In the genomic region with DNA sequence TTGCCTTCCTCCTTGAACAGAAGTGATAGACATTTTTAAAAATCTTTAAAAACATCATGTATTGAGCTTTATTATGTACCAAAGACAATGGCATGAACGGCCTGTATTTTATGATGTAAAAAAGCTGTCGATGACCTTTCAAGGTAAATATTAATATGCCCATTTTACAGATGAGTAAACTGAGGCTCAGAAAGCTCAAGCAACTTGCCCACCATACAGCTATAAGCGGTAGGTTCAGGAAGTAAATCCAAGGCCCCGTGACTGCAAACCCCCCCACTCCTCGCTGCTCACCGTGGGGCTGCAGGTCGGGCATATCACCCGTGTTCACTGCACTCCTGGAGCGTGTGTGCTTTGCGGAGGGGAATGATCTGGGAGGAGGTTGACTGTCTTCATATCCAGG, we compare ENCODE assay signal across 21 cellular contexts. TPM values are rescaled to one million over a fixed set of nuclear protein-coding genes. Genes with fewer than 3 reads are reported as not detected.
DNase-seq lines count a peak whose midpoint lies in the region; ATAC-seq, FAIRE-seq and TF ChIP-seq lines count a peak whose summit lies in the region.
"Had no signal": no experiment of that assay in that cellular context is flagged by ENCODE, and none has a peak within 500 bp of the region (broad histone marks: within the 10 kb centered on the region; RNA-seq: fewer than 3 reads in every experiment).

No MANE protein-coding gene starts in this region.

- intact Hi-C loops in heart right ventricle (cut with DNase I), result loop anchor here in 1 of 10 donors (5.0 kb wide), 1 partner anchor 39 kb away; no protein-coding TSS in a partner anchor
- intact Hi-C loops in Right ventricle myocardium superior (cut with DNase I), result no loop called here
- intact Hi-C loops in K562 (cut with micrococcal nuclease), result no loop called here
- intact Hi-C loops in psoas muscle (cut with DNase I), result no loop called here

- H3K27ac ChIP-seq in heart right ventricle (peak overlapping the region in 8 of 10 donors; percentile 17 to 98 (median 92)), K562 (ENCODE audit: extremely low read depth, low read depth, low read length) (no peak overlapping the region), right atrium auricular region (peak overlapping the region; percentile 87 to 93), psoas muscle (peak overlapping the region; percentile 98)

- WGBS in heart right ventricle, 2 donors, result 74 to 78% methylated on average over 10 of the region's 10 CpGs
- WGBS in K562 (ENCODE audit: insufficient coverage, low coverage, missing lambda C conversion rate), result 68% methylated on average over 10 of the region's 10 CpGs
- WGBS in psoas muscle, 3 donors, result 78 to 88% (median 85%) methylated on average over 10 of the region's 10 CpGs

- no peaks in the 10 kb centered on the region for H3K9me1 ChIP-seq in K562 (ENCODE audit: control insufficient read depth, insufficient read depth, low read length)

- H3K4me3 ChIP-seq in heart right ventricle, result peak overlapping the region in 4 of 10 donors; percentile 3 to 79 (median 46)
- H3K4me3 ChIP-seq in K562, result no peak overlapping the region
- peak overlapping the region in 1 of 2 donors; percentile 60 for H3K4me3 ChIP-seq in right atrium auricular region
- no peak overlapping the region for H3K4me3 ChIP-seq in psoas muscle
- H3K4me3 ChIP-seq: GM23338 had no signal

- H3K36me3 ChIP-seq in heart right ventricle (peaks cover 0 to 35% (median 0%) of the 10 kb centered on the region in 9 donors), K562 (ENCODE audit: control insufficient read depth, insufficient read depth, low read length) (no peaks in the 10 kb centered on the region), right atrium auricular region (peaks cover 17% of the 10 kb centered on the region), psoas muscle (ENCODE audit: insufficient read depth in 1 of 2, low read depth in 1 of 2) (peaks cover 0 to 22% of the 10 kb centered on the region in 2 donors)

- ATAC-seq in heart right ventricle (no peak), Right ventricle myocardium superior (ENCODE audit: poor library complexity) (no peak), K562 (no peak), psoas muscle (no peak), GM21360 (IDR thresholded peaks at IDR 0.05; ENCODE audit: unreplicated experiment) (no peak), GM19324 (IDR thresholded peaks at IDR 0.05; ENCODE audit: low FRiP score, unreplicated experiment) (no peak)
- ATAC-seq: GM23338, HCT116 had no signal

- no peak for TF ChIP-seq EP300 in K562 (IDR thresholded peaks at IDR 0.05; ENCODE audit: low read length)

- H3K4me2 ChIP-seq in K562 (ENCODE audit: insufficient read depth, low read length), result no peak overlapping the region
- H3K4me2 ChIP-seq: GM23338 had no signal

- no peak for TF ChIP-seq CTCF in heart right ventricle (IDR thresholded peaks at IDR 0.05)
- no peak for TF ChIP-seq CTCF in K562 (IDR thresholded peaks at IDR 0.05 in 2 of 3, conservative IDR thresholded peaks at IDR 0.05 in 1 of 3; ENCODE audit: insufficient read depth in 2 of 3, low read depth in 1 of 3, low read length in 3 of 3)
- TF ChIP-seq CTCF in right atrium auricular region (IDR thresholded peaks at IDR 0.05), result no peak
- TF ChIP-seq CTCF in psoas muscle (IDR thresholded peaks at IDR 0.05), result no peak

- POLR2A ChIA-PET in K562 (lab: Yijun Ruan, JAX), result interaction anchor here (1.3 kb wide), 1 partner anchor 15 kb away, joined by 3 read pairs; no protein-coding TSS in a partner anchor

- no peak for FAIRE-seq in K562 (lab: Jason Lieb, UNC)
- FAIRE-seq: GM12891, GM18507 had no signal

- no peak for TF ChIP-seq RAD21 in K562 (CRISPR knock-in tag; conservative IDR thresholded peaks at IDR 0.05 in 1 of 2, IDR thresholded peaks at IDR 0.05 in 1 of 2)

- H2AFZ ChIP-seq in K562 (ENCODE audit: low read depth, low read length), result no peak overlapping the region
- H2AFZ ChIP-seq: GM23338 had no signal

- H3K9ac ChIP-seq in K562 (ENCODE audit: insufficient read depth in 1 of 2, low read depth in 2 of 2, low read length in 2 of 2), result no peak overlapping the region

- H3K4me1 ChIP-seq in heart right ventricle (peaks cover 10 to 92% (median 57%) of the 10 kb centered on the region in 9 donors), K562 (replicated peaks in 1 of 2; ENCODE audit: control insufficient read depth in 2 of 2, insufficient read depth in 2 of 2, low read length in 2 of 2) (peaks cover 9 to 51% of the 10 kb centered on the region in 2 experiments; a peak in 4 of 5 replicates), right atrium auricular region (peaks cover 0 to 67% of the 10 kb centered on the region in 2 donors), psoas muscle (peaks cover 65% of the 10 kb centered on the region)

- H3K79me2 ChIP-seq in K562 (ENCODE audit: control insufficient read depth, insufficient read depth, low read length), result no peaks in the 10 kb centered on the region

- no TSS peak for BruUV-seq in K562 (replicated peaks; lab: Mats Ljungman, UMichigan)

- no peak for TF ChIP-seq POLR2A in K562 (conservative IDR thresholded peaks at IDR 0.05)

- DNase-seq in heart right ventricle (no peak), Right ventricle myocardium superior (no peak), K562 (ENCODE audit: extremely low read depth in 1 of 4, low spot score in 3 of 4) (no peak), right atrium auricular region (ENCODE audit: low spot score) (no peak), psoas muscle (no peak), NCI-H2196 (lab: John Stamatoyannopoulos, UW; ENCODE audit: unreplicated experiment) (no peak)
- DNase-seq: C1 segment of cervical spinal cord; Calu3; CD4-positive, alpha-beta memory T cell; COR-L47; DMS53; DMS79 treated with DMSO at 0.1 percent for 48 hours; GF-D8; H9 had no signal

- H3K9me3 ChIP-seq in heart right ventricle (no peaks in the 10 kb centered on the region), K562 (replicated peaks; ENCODE audit: control insufficient read depth, insufficient read depth, low read depth, low read length) (no peaks in the 10 kb centered on the region), right atrium auricular region (no peaks in the 10 kb centered on the region), psoas muscle (no peaks in the 10 kb centered on the region)

- H4K20me1 ChIP-seq in K562 (replicated peaks; ENCODE audit: control insufficient read depth, insufficient read depth, low read length), result no peaks in the 10 kb centered on the region

- H3K27me3 ChIP-seq in heart right ventricle, result no peaks in the 10 kb centered on the region
- no peaks in the 10 kb centered on the region for H3K27me3 ChIP-seq in K562 (ENCODE audit: control insufficient read depth in 2 of 2, insufficient read depth in 2 of 2, low read length in 2 of 2)
- H3K27me3 ChIP-seq in right atrium auricular region, result no peaks in the 10 kb centered on the region
- H3K27me3 ChIP-seq in psoas muscle (ENCODE audit: insufficient read depth in 3 of 3, low read length in 2 of 3), result no peaks in the 10 kb centered on the region

- in situ Hi-C loops in K562 (cut with MboI), result no loop called here

- CTCF ChIA-PET in K562 (lab: Yijun Ruan, JAX; ENCODE audit: low intra/inter-chr PET ratio), result no interaction called here

RNA-seq across cellular contexts. Expression of a gene that starts 3.4 kb away (rescaled TPM):
- total RNA-seq in heart right ventricle (100 to 1,000 TPM in 5 of 10 donors, 10 to 100 TPM in 5; 76.1 to 140 (median 102) TPM), Right ventricle myocardium superior (115 TPM), K562 (2014; rRNA removed) (0.23 and 0.65 TPM in 2 replicates), K562 (2014; rRNA removed; fragmentation: Illumina TruSeq; extraction: Trizol) (not detected in 2 replicates), K562 (2015; rRNA removed; fragmentation: Illumina TruSeq; extraction: Trizol) (0.18 and 0.30 TPM in 2 replicates), K562 (2021) (0.56 and 0.93 TPM in 2 replicates), right atrium auricular region (100 to 1,000 TPM; 124 to 216 TPM), psoas muscle (100 to 1,000 TPM in 2 of 4 donors, 10 to 100 TPM in 2; 31.0 to 131 (median 94.5) TPM)
- polyA plus RNA-seq in heart right ventricle (100 to 1,000 TPM in 1 of 2 donors, 10 to 100 TPM in 1; 42.6 to 129 TPM), K562 (2011; rRNA removed) (0.18 and 0.41 TPM in 2 replicates), K562 (2014; fragmentation: Illumina TruSeq; extraction: Trizol) (0.09 and 0.37 TPM in 2 replicates), K562 (2014; fragmentation: Nextera tagmentation; extraction: Ambion mirVana) (not detected), K562 (2014; rRNA removed) (0.86 TPM in 1 of 2 replicates, not detected in the other), psoas muscle (100 to 1,000 TPM in 1 of 3 donors, 10 to 100 TPM in 2; 19.4 to 156 (median 90.5) TPM)
- total RNA-seq in K562 (2011; cell fraction: chromatin; rRNA removed; ENCODE audit: low replicate concordance), result 0.49 TPM in 1 of 2 replicates, not detected in the other
- total RNA-seq in K562 (2011; cell fraction: nucleolus; rRNA removed), result 1.1 and 1.2 TPM in 2 replicates
- 0.66 and 0.99 TPM in 2 replicates for total RNA-seq in K562 (2011; cell fraction: nucleoplasm; rRNA removed)
- polyA plus RNA-seq in K562 (2011; cell fraction: cytosol; rRNA removed), result 0.48 and 0.50 TPM in 2 replicates
- polyA plus RNA-seq in K562 (2011; cell fraction: nucleus; rRNA removed), result 0.68 and 0.87 TPM in 2 replicates
- 0.64 and 1.3 TPM in 2 replicates for polyA plus RNA-seq in K562 (2012)
- 0.09 and 0.11 TPM in 2 replicates for polyA minus RNA-seq in K562 (2011; rRNA and poly(A)+ RNA removed)
- not detected in 2 replicates for polyA minus RNA-seq in K562 (2011; cell fraction: cytosol; rRNA and poly(A)+ RNA removed)
- 0.13 and 1.00 TPM in 2 replicates for polyA minus RNA-seq in K562 (2011; cell fraction: nucleus; rRNA and poly(A)+ RNA removed)
- total RNA-seq: A673; Calu3; CD4-positive, alpha-beta memory T cell had no signal
- polyA plus RNA-seq: CD4-positive, alpha-beta memory T cell had no signal

RNA-seq across cellular contexts. Expression of a gene that starts 16.6 kb away (rescaled TPM):
- total RNA-seq in heart right ventricle (10 to 100 TPM; 21.0 to 53.1 (median 32.3) TPM), Right ventricle myocardium superior (55.7 TPM), K562 (2014; rRNA removed) (55.5 and 85.8 TPM in 2 replicates), K562 (2014; rRNA removed; fragmentation: Illumina TruSeq; extraction: Trizol) (23.7 and 28.6 TPM in 2 replicates), K562 (2015; rRNA removed; fragmentation: Illumina TruSeq; extraction: Trizol) (55.6 and 55.9 TPM in 2 replicates), K562 (2021) (103 and 105 TPM in 2 replicates), right atrium auricular region (10 to 100 TPM; 31.8 to 55.3 TPM), psoas muscle (10 to 100 TPM in 3 of 4 donors, 1 to 10 TPM in 1; 6.1 to 17.6 (median 14.2) TPM)
- polyA plus RNA-seq in heart right ventricle (10 to 100 TPM in 1 of 2 donors, 1 to 10 TPM in 1; 7.0 to 27.3 TPM), K562 (2011; rRNA removed) (29.9 and 50.1 TPM in 2 replicates), K562 (2014; fragmentation: Illumina TruSeq; extraction: Trizol) (65.0 and 68.7 TPM in 2 replicates), K562 (2014; fragmentation: Nextera tagmentation; extraction: Ambion mirVana) (1 to 10 TPM in 1 of 2 experiments, under 1 TPM in 1; 0.56 to 1.2 TPM), K562 (2014; rRNA removed) (55.2 and 59.6 TPM in 2 replicates), psoas muscle (10 to 100 TPM in 1 of 3 donors, 1 to 10 TPM in 2; 4.3 to 11.5 (median 5.3) TPM)
- total RNA-seq in K562 (2011; cell fraction: chromatin; rRNA removed; ENCODE audit: low replicate concordance), result 38.6 and 86.5 TPM in 2 replicates
- 61.2 and 70.5 TPM in 2 replicates for total RNA-seq in K562 (2011; cell fraction: nucleolus; rRNA removed)
- 59.7 and 74.0 TPM in 2 replicates for total RNA-seq in K562 (2011; cell fraction: nucleoplasm; rRNA removed)
- polyA plus RNA-seq in K562 (2011; cell fraction: cytosol; rRNA removed), result 60.0 and 102 TPM in 2 replicates
- polyA plus RNA-seq in K562 (2011; cell fraction: nucleus; rRNA removed), result 43.9 and 60.4 TPM in 2 replicates
- 66.9 and 81.0 TPM in 2 replicates for polyA plus RNA-seq in K562 (2012)
- polyA minus RNA-seq in K562 (2011; rRNA and poly(A)+ RNA removed), result 23.2 and 33.4 TPM in 2 replicates
- 57.5 and 69.4 TPM in 2 replicates for polyA minus RNA-seq in K562 (2011; cell fraction: cytosol; rRNA and poly(A)+ RNA removed)
- 13.3 and 20.8 TPM in 2 replicates for polyA minus RNA-seq in K562 (2011; cell fraction: nucleus; rRNA and poly(A)+ RNA removed)
- total RNA-seq: Calu3 had no signal

Comparison
In these comparisons a context has a peak if more than half of its experiments do, and no peak if none do; other contexts are left out.
1. RNA of a gene that starts 3.4 kb away (total RNA-seq): 124 to 216 TPM in right atrium auricular region, 115 TPM in Right ventricle myocardium superior (single experiment), 76.1 to 140 TPM in heart right ventricle and 31.0 to 131 TPM in psoas muscle; 0.18 to 1.2 TPM in K562; every median in the first group is over 10 times any median in the second.